Comparison of ENCODE assay signal across 22 cellular contexts in genomic region chr2:232336241-232336736, GRCh38. TPM values are rescaled to one million over a fixed set of nuclear protein-coding genes. Genes with fewer than 3 reads are reported as not detected.
DNase-seq lines count a peak whose midpoint lies in the region; ATAC-seq and TF ChIP-seq lines count a peak whose summit lies in the region.
"Had no signal": no experiment of that assay in that cellular context is flagged by ENCODE, and none has a peak within 500 bp of the region (broad histone marks: within the 10 kb centered on the region; RNA-seq: fewer than 3 reads in every experiment).

No MANE protein-coding gene starts in this region.

- DNase-seq in activated gamma-delta T cell treated with Interleukin-2 at 50 U/mL for 16 hours (peak; percentile 2), activated gamma-delta T cell (lab: John Stamatoyannopoulos, UW) (no peak), WERI-Rb-1 (peak; percentile 6), left colon (peak; percentile 1 to 19), tibial artery (peak; percentile 15 to 52), medulla oblongata (ENCODE audit: extremely low spot score) (no peak)
- DNase-seq: activated CD4-positive, CD25-positive, alpha-beta regulatory T cell; amygdala; DND-41; effector CD8-positive, alpha-beta T cell; mesendoderm; NCI-H1105 treated with DMSO at 0.1 percent for 48 hours; NCI-H748 treated with DMSO at 0.1 percent for 48 hours; OCI-M1 had no signal

- no peaks in the 10 kb centered on the region for H3K27me3 ChIP-seq in WERI-Rb-1 (ENCODE audit: insufficient read depth, low read depth, severe bottlenecking)
- H3K27me3 ChIP-seq in tibial artery, result no peaks in the 10 kb centered on the region
- H3K27me3 ChIP-seq: thyroid gland had no signal

- ATAC-seq in left colon (no peak), HG03039 (IDR thresholded peaks at IDR 0.05; ENCODE audit: unreplicated experiment) (no peak), HG03521 (IDR thresholded peaks at IDR 0.05; ENCODE audit: unreplicated experiment) (no peak)
- ATAC-seq: natural killer cell treated with Interleukin-12 subunit alpha and Interleukin-12 subunit beta and Interleukin-15 and Interleukin-18, amount 100 ng/mL, for 72 hours had no signal

- no peaks in the 10 kb centered on the region for H3K4me1 ChIP-seq in tibial artery
- H3K4me1 ChIP-seq: prostate gland, thyroid gland had no signal

- H3K4me3 ChIP-seq in WERI-Rb-1 (ENCODE audit: low read depth, low read length), result no peak overlapping the region
- no peak overlapping the region for H3K4me3 ChIP-seq in tibial artery
- H3K4me3 ChIP-seq: prostate gland, thyroid gland had no signal

- H3K27ac ChIP-seq in WERI-Rb-1, result no peak overlapping the region
- H3K27ac ChIP-seq in tibial artery, result no peak overlapping the region
- H3K27ac ChIP-seq: prostate gland, thyroid gland had no signal

- TF ChIP-seq CTCF in WERI-Rb-1 (IDR thresholded peaks at IDR 0.05; ENCODE audit: low read depth, low read length), result no peak
- TF ChIP-seq CTCF in tibial artery (IDR thresholded peaks at IDR 0.05), result no peak

- no peaks in the 10 kb centered on the region for H3K36me3 ChIP-seq in WERI-Rb-1
- peaks cover 0 to 41% (median 31%) of the 10 kb centered on the region in 3 donors for H3K36me3 ChIP-seq in tibial artery
- H3K36me3 ChIP-seq: prostate gland, thyroid gland had no signal

- intact Hi-C loops in left colon (cut with DNase I, micrococcal nuclease) (no loop called here), tibial artery (cut with DNase I; ENCODE audit: low total_unique reads) (no loop called here)

- H3K9me3 ChIP-seq in WERI-Rb-1 (ENCODE audit: severe bottlenecking) (no peaks in the 10 kb centered on the region), tibial artery (peaks cover 0 to 8% (median 5%) of the 10 kb centered on the region in 3 donors)
- H3K9me3 ChIP-seq: prostate gland, thyroid gland had no signal

RNA-seq across cellular contexts. Expression of gene ALPP, which starts 42.3 kb away (rescaled TPM):
- total RNA-seq in left colon, result under 1 TPM in 1 of 2 donors, not detected in 1; 0.15 TPM
- total RNA-seq: CD8-positive, alpha-beta memory T cell; natural killer cell treated with Interleukin-12 subunit alpha and Interleukin-12 subunit beta and Interleukin-15 and Interleukin-18, amount 100 ng/mL, for 72 hours; SK-MEL-5; T-helper 2 cell treated with Interferon-gamma antibody and Interleukin-4, amounts not matched to agents 100 ng/mL and 5 ng/mL, for 36 hours; thyroid gland had no signal

Comparison
In these comparisons a context has a peak if more than half of its experiments do, and no peak if none do; other contexts are left out.
1. DNase-seq: peak in activated gamma-delta T cell treated with Interleukin-2 at 50 U/mL for 16 hours (single experiment), WERI-Rb-1 (single experiment), left colon (2 of 2) and tibial artery (2 of 2); none in activated gamma-delta T cell (single experiment) and medulla oblongata (single experiment).